Comparison of ENCODE assay signal across 23 cellular contexts in genomic region chr2:34373586-34374233, GRCh38.
"Had no signal": no experiment of that assay in that cellular context is flagged by ENCODE, and none has a peak within 500 bp of the region (broad histone marks: within the 10 kb centered on the region; RNA-seq: fewer than 3 reads in every experiment).

No MANE protein-coding gene starts in this region.

- H3K27ac ChIP-seq: coronary artery, esophagus muscularis mucosa, foreskin keratinocyte, gastroesophageal sphincter, heart left ventricle, hepatocyte, left lung, lower lobe of right lung had no signal

- ATAC-seq: foreskin keratinocyte, gastroesophageal sphincter, heart left ventricle, left lung, left ventricle myocardium superior, lower lobe of right lung, mucosa of descending colon had no signal

- H3K4me3 ChIP-seq: coronary artery, dorsolateral prefrontal cortex, esophagus muscularis mucosa, gastroesophageal sphincter, heart left ventricle, hepatocyte, left lung, lower lobe of right lung, mucosa of descending colon had no signal

- H3K9me3 ChIP-seq: esophagus muscularis mucosa, gastroesophageal sphincter, heart left ventricle, left lung, lower lobe of right lung, mucosa of descending colon had no signal

- H3K79me2 ChIP-seq: hepatocyte had no signal

- FAIRE-seq: colon, endothelial cell of umbilical vein, frontal cortex, kidney had no signal

- H3K27me3 ChIP-seq: dorsolateral prefrontal cortex, esophagus muscularis mucosa, foreskin keratinocyte, gastroesophageal sphincter, heart left ventricle, hepatocyte, left lung had no signal

- H2AFZ ChIP-seq: hepatocyte had no signal

- H3K36me3 ChIP-seq: esophagus muscularis mucosa, gastroesophageal sphincter, heart left ventricle, left lung, lower lobe of right lung had no signal

- DNase-seq: dermis blood vessel endothelial cell; dorsolateral prefrontal cortex; effector CD4-positive, alpha-beta T cell; effector memory CD4-positive, alpha-beta T cell; foreskin keratinocyte; heart left ventricle; hypothalamus; immature natural killer cell; islet precursor cell; kidney; kidney glomerular epithelial cell; left lung; left ventricle myocardium superior; lower lobe of right lung; mesenchymal stem cell; mucosa of descending colon had no signal

- H3K4me2 ChIP-seq: hepatocyte had no signal

- H3K4me1 ChIP-seq: esophagus muscularis mucosa, foreskin keratinocyte, gastroesophageal sphincter, heart left ventricle, left lung, lower lobe of right lung had no signal
